Comparison of ENCODE assay signal across 8 cellular contexts in genomic region chr21:36150192-36150711, GRCh38. TPM values are rescaled to one million over a fixed set of nuclear protein-coding genes. Genes with fewer than 3 reads are reported as not detected.
DNase-seq lines count a peak whose midpoint lies in the region; ATAC-seq and TF ChIP-seq lines count a peak whose summit lies in the region.

No MANE protein-coding gene starts in this region.

- peak overlapping the region; percentile 48 for H3K4me2 ChIP-seq in DND-41 (ENCODE audit: insufficient read depth, low read length)

- DNase-seq in DND-41 (peak; percentile 45), Peyer's patch (peak in 2 of 3 donors; percentile 49 to 62), fibroblast of gingiva (ENCODE audit: low read depth) (peak; percentile 48), renal cortical epithelial cell (ENCODE audit: low read depth) (peak; percentile 25), NCI-H1092 (lab: John Stamatoyannopoulos, UW) (no peak), T1000 (lab: John Stamatoyannopoulos, UW) (no peak)
- DNase-seq in activated T-cell treated with anti-CD3 and anti-CD28 coated beads, Interleukin-2, amount 50 U/mL, for 1 hour, result no peak

- H3K27ac ChIP-seq in DND-41 (ENCODE audit: low read length), result peak overlapping the region; percentile 52
- peak overlapping the region; percentile 30 to 59 (median 51) for H3K27ac ChIP-seq in Peyer's patch

- H3K27me3 ChIP-seq in DND-41 (ENCODE audit: insufficient read depth, low read length, poor library complexity) (no peaks in the 10 kb centered on the region), Peyer's patch (no peaks in the 10 kb centered on the region)

- H3K4me1 ChIP-seq in DND-41 (ENCODE audit: insufficient read depth, low read length) (peaks cover 20% of the 10 kb centered on the region), Peyer's patch (peaks cover 0 to 8% (median 6%) of the 10 kb centered on the region in 4 donors)

- H3K9me3 ChIP-seq in DND-41 (ENCODE audit: insufficient read depth, low read length, severe bottlenecking), result no peaks in the 10 kb centered on the region
- no peaks in the 10 kb centered on the region for H3K9me3 ChIP-seq in Peyer's patch

- H3K4me3 ChIP-seq in DND-41 (ENCODE audit: low read depth in 1 of 2, low read length in 2 of 2) (peak overlapping the region in 1 of 2 experiments; percentile 18; a peak in 1 of 4 replicates), Peyer's patch (no peak overlapping the region)

- H2AFZ ChIP-seq in DND-41 (ENCODE audit: low read depth, low read length), result peak overlapping the region; percentile 82

- no peaks in the 10 kb centered on the region for H3K79me2 ChIP-seq in DND-41 (ENCODE audit: insufficient read depth, low read length)

- no peaks in the 10 kb centered on the region for H4K20me1 ChIP-seq in DND-41 (ENCODE audit: insufficient read depth, low read length)

- H3K9ac ChIP-seq in DND-41 (ENCODE audit: low read depth, low read length), result peak overlapping the region; percentile 18; the same call in 1 of the 2 replicates

- no peaks in the 10 kb centered on the region for H3K36me3 ChIP-seq in DND-41 (ENCODE audit: insufficient read depth, low read length)
- no peaks in the 10 kb centered on the region for H3K36me3 ChIP-seq in Peyer's patch

- peak; percentile 1 for TF ChIP-seq CTCF in DND-41 (IDR thresholded peaks at IDR 0.05; ENCODE audit: borderline replicate concordance, extremely low read depth, low read length, poor library complexity, severe bottlenecking)
- TF ChIP-seq CTCF in Peyer's patch (IDR thresholded peaks at IDR 0.05), result no peak

- peak; percentile 82 for ATAC-seq in DND-41 (ENCODE audit: insufficient read depth, low read depth)
- ATAC-seq in GM21576 (IDR thresholded peaks at IDR 0.05; ENCODE audit: unreplicated experiment), result peak; percentile 66

- no peak for TF ChIP-seq POLR2A in Peyer's patch (IDR thresholded peaks at IDR 0.05)

RNA-seq across cellular contexts. Expression of gene DOP1B, which starts 6.4 kb away (rescaled TPM):
- 10 to 100 TPM; 40.4 to 97.6 (median 69.8) TPM for total RNA-seq in Peyer's patch
- total RNA-seq in renal cortical epithelial cell, result 21.0 and 25.4 TPM in 2 replicates

RNA-seq across cellular contexts. Expression of gene CBR3, which starts 15.4 kb away (rescaled TPM):
- total RNA-seq in Peyer's patch (1 to 10 TPM in 3 of 4 donors, not detected in 1; 2.7 to 5.1 (median 3.2) TPM), renal cortical epithelial cell (1.4 and 3.3 TPM in 2 replicates)

Comparison
In these comparisons a context has a peak if more than half of its experiments do, and no peak if none do; other contexts are left out.
1. DNase-seq: peak in DND-41 (single experiment), Peyer's patch (2 of 3), fibroblast of gingiva (single experiment) and renal cortical epithelial cell (single experiment); none in NCI-H1092 (single experiment), T1000 (single experiment) and activated T-cell treated with anti-CD3 and anti-CD28 coated beads, Interleukin-2, amount 50 U/mL, for 1 hour (single experiment).